In genomic region chr19:46617566-46618079, GRCh38 we compare ENCODE assay signal across 19 cellular contexts. TPM values are rescaled to one million over a fixed set of nuclear protein-coding genes. Genes with fewer than 3 reads are reported as not detected.
DNase-seq lines count a peak whose midpoint lies in the region; ATAC-seq and TF ChIP-seq lines count a peak whose summit lies in the region.
"Had no signal": no experiment of that assay in that cellular context is flagged by ENCODE, and none has a peak within 500 bp of the region (broad histone marks: within the 10 kb centered on the region; RNA-seq: fewer than 3 reads in every experiment).

No MANE protein-coding gene starts in this region.

- H3K36me3 Mint-ChIP-seq in CD4-positive, alpha-beta T cell (ENCODE audit: low read depth), result no peaks in the 10 kb centered on the region
- H3K36me3 Mint-ChIP-seq in activated T-helper 1 cell treated with anti-CD3 and anti-CD28 coated beads, Interleukin-12 subunit alpha, Interleukin-12 subunit beta, Interleukin-2, Interleukin-4 antibody, amounts not matched to agents 30 ng/mL and 10 ng/mL and 1 ng/mL, durations not matched to agents 14 hours and 24 hours and 36 hours (ENCODE audit: low read depth), result peaks cover 40% of the 10 kb centered on the region
- H3K36me3 Mint-ChIP-seq: activated CD8-positive, alpha-beta memory T cell treated with anti-CD3 and anti-CD28 coated beads, Interleukin-2, amount 10 ng/mL, durations not matched to agents 7 days and 5 days had no signal

- H3K4me1 Mint-ChIP-seq in CD4-positive, alpha-beta T cell (ENCODE audit: low read depth), result peaks cover 67% of the 10 kb centered on the region
- H3K4me1 Mint-ChIP-seq in activated T-helper 1 cell treated with anti-CD3 and anti-CD28 coated beads, Interleukin-12 subunit alpha, Interleukin-12 subunit beta, Interleukin-2, Interleukin-4 antibody, amounts not matched to agents 30 ng/mL and 10 ng/mL and 1 ng/mL, durations not matched to agents 14 hours and 24 hours and 36 hours (ENCODE audit: low read depth), result peaks cover 73% of the 10 kb centered on the region

- 85% methylated on average over 12 of the region's 12 CpGs for WGBS in prostate gland

- peak; percentile 33 for ATAC-seq in CD4-positive, alpha-beta T cell (ENCODE audit: poor library complexity)
- ATAC-seq in HG03280 (IDR thresholded peaks at IDR 0.05; ENCODE audit: unreplicated experiment) (no peak), GM19452 (IDR thresholded peaks at IDR 0.05; ENCODE audit: unreplicated experiment) (no peak)
- ATAC-seq: activated CD8-positive, alpha-beta memory T cell treated with anti-CD3 and anti-CD28 coated beads, Interleukin-2, amount 10 ng/mL, durations not matched to agents 7 days and 5 days had no signal

- H3K4me3 ChIP-seq in muscle layer of duodenum (ENCODE audit: low read depth in 1 of 2, low read length in 2 of 2), result no peak overlapping the region
- no peak overlapping the region for H3K4me3 ChIP-seq in prostate gland
- H3K4me3 ChIP-seq: left ventricle myocardium inferior, ovary, skin epidermis, tibial nerve had no signal

- DNase-seq in DMS53 (lab: John Stamatoyannopoulos, UW) (peak; percentile 22), DMS53 treated with DMSO at 0.1 percent for 48 hours (lab: John Stamatoyannopoulos, UW; ENCODE audit: unreplicated experiment) (no peak), prostate gland (ENCODE audit: low spot score) (no peak)
- peak in 1 of 10 experiments; percentile 25 for DNase-seq in CD4-positive, alpha-beta T cell
- DNase-seq in activated T-helper 1 cell treated with anti-CD3 and anti-CD28 coated beads, Interleukin-12 subunit alpha, Interleukin-12 subunit beta, Interleukin-2, Interleukin-4 antibody, amounts not matched to agents 30 ng/mL and 10 ng/mL and 1 ng/mL, durations not matched to agents 14 hours and 24 hours and 36 hours (ENCODE audit: low spot score), result no peak
- DNase-seq: brain microvascular endothelial cell, DMS79, NCI-H1436 treated with DMSO at 0.1 percent for 48 hours had no signal

- H3K36me3 ChIP-seq in muscle layer of duodenum (ENCODE audit: control insufficient read depth in 1 of 2, insufficient read depth in 2 of 2, low read length in 2 of 2) (no peaks in the 10 kb centered on the region), prostate gland (no peaks in the 10 kb centered on the region)
- H3K36me3 ChIP-seq: brain microvascular endothelial cell, left ventricle myocardium inferior, ovary, tibial nerve had no signal

- H3K4me3 Mint-ChIP-seq in CD4-positive, alpha-beta T cell, result peak overlapping the region; percentile 25
- H3K4me3 Mint-ChIP-seq in activated T-helper 1 cell treated with anti-CD3 and anti-CD28 coated beads, Interleukin-12 subunit alpha, Interleukin-12 subunit beta, Interleukin-2, Interleukin-4 antibody, amounts not matched to agents 30 ng/mL and 10 ng/mL and 1 ng/mL, durations not matched to agents 14 hours and 24 hours and 36 hours, result peak overlapping the region; percentile 68
- H3K4me3 Mint-ChIP-seq: activated CD8-positive, alpha-beta memory T cell treated with anti-CD3 and anti-CD28 coated beads, Interleukin-2, amount 10 ng/mL, durations not matched to agents 7 days and 5 days had no signal

- intact Hi-C loops in CD4-positive, alpha-beta T cell (cut with DNase I, micrococcal nuclease), result loop anchor here in 1 of 2 experiments (1.0 to 10.0 kb wide), 2 partner anchors 42 to 1747 kb away; partner anchors contain the start of genes SYNGR4 and TMEM143
- intact Hi-C loops in activated T-helper 1 cell treated with anti-CD3 and anti-CD28 coated beads, Interleukin-12 subunit alpha, Interleukin-12 subunit beta, Interleukin-2, Interleukin-4 antibody, amounts not matched to agents 30 ng/mL and 10 ng/mL and 1 ng/mL, durations not matched to agents 14 hours and 24 hours and 36 hours (cut with micrococcal nuclease), result loop anchor here (2.0 kb wide), 2 partner anchors 15 to 97 kb away; no protein-coding TSS in a partner anchor
- intact Hi-C loops in prostate gland (cut with DNase I), result no loop called here

- TF ChIP-seq CTCF in CD4-positive, alpha-beta T cell (IDR thresholded peaks at IDR 0.05), result no peak
- no peak for TF ChIP-seq CTCF in prostate gland (IDR thresholded peaks at IDR 0.05)

- TF ChIP-seq POLR2A in prostate gland (IDR thresholded peaks at IDR 0.05), result no peak

- H3K27ac ChIP-seq in CD4-positive, alpha-beta T cell (ENCODE audit: low read depth, low read length), result peak overlapping the region; percentile 61
- H3K27ac ChIP-seq in muscle layer of duodenum (ENCODE audit: low read length) (peak overlapping the region; percentile 16), prostate gland (no peak overlapping the region)
- H3K27ac ChIP-seq: 22Rv1, brain microvascular endothelial cell, ovary, RWPE1 had no signal

- H3K27me3 Mint-ChIP-seq in CD4-positive, alpha-beta T cell, result no peaks in the 10 kb centered on the region
- no peaks in the 10 kb centered on the region for H3K27me3 Mint-ChIP-seq in activated T-helper 1 cell treated with anti-CD3 and anti-CD28 coated beads, Interleukin-12 subunit alpha, Interleukin-12 subunit beta, Interleukin-2, Interleukin-4 antibody, amounts not matched to agents 30 ng/mL and 10 ng/mL and 1 ng/mL, durations not matched to agents 14 hours and 24 hours and 36 hours (ENCODE audit: insufficient read depth)
- H3K27me3 Mint-ChIP-seq: activated CD8-positive, alpha-beta memory T cell treated with anti-CD3 and anti-CD28 coated beads, Interleukin-2, amount 10 ng/mL, durations not matched to agents 7 days and 5 days had no signal

- POLR2A ChIA-PET in CD4-positive, alpha-beta T cell (lab: Charles Lee), result interaction anchor here (1.2 to 4.3 kb wide), 4 partner anchors 15 to 44 kb away, joined by 3 to 32 read pairs (median 8); partner anchors contain the start of genes CALM3 and DACT3

- peaks cover 6 to 43% of the 10 kb centered on the region in 2 donors for H3K4me1 ChIP-seq in muscle layer of duodenum (ENCODE audit: control insufficient read depth in 1 of 2, insufficient read depth in 2 of 2, low read length in 2 of 2)
- H3K4me1 ChIP-seq in prostate gland (replicated peaks), result no peaks in the 10 kb centered on the region

- H3K27ac Mint-ChIP-seq in CD4-positive, alpha-beta T cell, result peak overlapping the region; percentile 93
- peak overlapping the region; percentile 99 for H3K27ac Mint-ChIP-seq in activated T-helper 1 cell treated with anti-CD3 and anti-CD28 coated beads, Interleukin-12 subunit alpha, Interleukin-12 subunit beta, Interleukin-2, Interleukin-4 antibody, amounts not matched to agents 30 ng/mL and 10 ng/mL and 1 ng/mL, durations not matched to agents 14 hours and 24 hours and 36 hours

- CTCF ChIA-PET in CD4-positive, alpha-beta T cell (lab: Charles Lee), result interaction anchor here (0.6 to 1.5 kb wide), 3 partner anchors 41 to 44 kb away, joined by 3 to 13 read pairs (median 5); partner anchors contain the start of gene DACT3

- H3K9me3 ChIP-seq in CD4-positive, alpha-beta T cell (ENCODE audit: control insufficient read depth, low read length), result no peaks in the 10 kb centered on the region
- H3K9me3 ChIP-seq in muscle layer of duodenum (ENCODE audit: control insufficient read depth in 1 of 2, low read length in 2 of 2) (no peaks in the 10 kb centered on the region), prostate gland (no peaks in the 10 kb centered on the region)
- H3K9me3 ChIP-seq: left ventricle myocardium inferior, ovary, tibial nerve had no signal

- H3K27me3 ChIP-seq in CD4-positive, alpha-beta T cell (ENCODE audit: control insufficient read depth, insufficient read depth, low read length), result no peaks in the 10 kb centered on the region
- H3K27me3 ChIP-seq in muscle layer of duodenum (ENCODE audit: low read depth, low read length) (no peaks in the 10 kb centered on the region), prostate gland (replicated peaks; ENCODE audit: insufficient read depth) (no peaks in the 10 kb centered on the region)
- H3K27me3 ChIP-seq: brain microvascular endothelial cell, ovary, tibial nerve had no signal

- H3K9me3 Mint-ChIP-seq in CD4-positive, alpha-beta T cell, result no peaks in the 10 kb centered on the region
- no peaks in the 10 kb centered on the region for H3K9me3 Mint-ChIP-seq in activated T-helper 1 cell treated with anti-CD3 and anti-CD28 coated beads, Interleukin-12 subunit alpha, Interleukin-12 subunit beta, Interleukin-2, Interleukin-4 antibody, amounts not matched to agents 30 ng/mL and 10 ng/mL and 1 ng/mL, durations not matched to agents 14 hours and 24 hours and 36 hours

RNA-seq across cellular contexts. Expression of gene PTGIR, which starts 7.3 kb away (rescaled TPM):
- total RNA-seq in CD4-positive, alpha-beta T cell, result under 1 TPM; 0.87 to 0.96 TPM
- total RNA-seq in activated T-helper 1 cell treated with anti-CD3 and anti-CD28 coated beads, Interleukin-12 subunit alpha, Interleukin-12 subunit beta, Interleukin-2, Interleukin-4 antibody, amounts not matched to agents 30 ng/mL and 10 ng/mL and 1 ng/mL, durations not matched to agents 14 hours and 24 hours and 36 hours, result 217 and 218 TPM in 2 replicates
- total RNA-seq in prostate gland, result 1 to 10 TPM in 1 of 2 donors, not detected in 1; 2.2 TPM
- total RNA-seq: dermis microvascular lymphatic vessel endothelial cell had no signal

RNA-seq across cellular contexts. Expression of gene CALM3, which starts 16.5 kb away (rescaled TPM):
- total RNA-seq in CD4-positive, alpha-beta T cell, result 100 to 1,000 TPM; 169 to 173 TPM
- total RNA-seq in activated T-helper 1 cell treated with anti-CD3 and anti-CD28 coated beads, Interleukin-12 subunit alpha, Interleukin-12 subunit beta, Interleukin-2, Interleukin-4 antibody, amounts not matched to agents 30 ng/mL and 10 ng/mL and 1 ng/mL, durations not matched to agents 14 hours and 24 hours and 36 hours, result 568 and 578 TPM in 2 replicates
- 100 to 1,000 TPM; 166 to 171 TPM for total RNA-seq in prostate gland

RNA-seq across cellular contexts. Expression of gene GNG8, which starts 18.4 kb away (rescaled TPM):
- total RNA-seq in CD4-positive, alpha-beta T cell, result not detected
- total RNA-seq in activated T-helper 1 cell treated with anti-CD3 and anti-CD28 coated beads, Interleukin-12 subunit alpha, Interleukin-12 subunit beta, Interleukin-2, Interleukin-4 antibody, amounts not matched to agents 30 ng/mL and 10 ng/mL and 1 ng/mL, durations not matched to agents 14 hours and 24 hours and 36 hours, result 17.8 and 18.6 TPM in 2 replicates
- not detected for total RNA-seq in prostate gland
- total RNA-seq: dermis microvascular lymphatic vessel endothelial cell, left ventricle myocardium inferior, ovary, tibial nerve had no signal

RNA-seq across cellular contexts. Expression of gene DACT3, which starts 43.4 kb away (rescaled TPM):
- under 1 TPM; 0.11 TPM for total RNA-seq in CD4-positive, alpha-beta T cell
- total RNA-seq in activated T-helper 1 cell treated with anti-CD3 and anti-CD28 coated beads, Interleukin-12 subunit alpha, Interleukin-12 subunit beta, Interleukin-2, Interleukin-4 antibody, amounts not matched to agents 30 ng/mL and 10 ng/mL and 1 ng/mL, durations not matched to agents 14 hours and 24 hours and 36 hours, result 4.3 and 5.7 TPM in 2 replicates
- total RNA-seq in prostate gland, result 10 to 100 TPM in 1 of 2 donors, 1 to 10 TPM in 1; 8.6 to 28.1 TPM

Comparison
In these comparisons a context has a peak if more than half of its experiments do, and no peak if none do; other contexts are left out.
1. H3K27ac ChIP-seq: peak in CD4-positive, alpha-beta T cell (single experiment) and muscle layer of duodenum (single experiment); none in prostate gland (0 of 2).
2. RNA of gene PTGIR, which starts 7.3 kb away (total RNA-seq): 217 to 218 TPM in activated T-helper 1 cell treated with anti-CD3 and anti-CD28 coated beads, Interleukin-12 subunit alpha, Interleukin-12 subunit beta, Interleukin-2, Interleukin-4 antibody, amounts not matched to agents 30 ng/mL and 10 ng/mL and 1 ng/mL, durations not matched to agents 14 hours and 24 hours and 36 hours; 2.2 TPM in prostate gland and 0.87 to 0.96 TPM in CD4-positive, alpha-beta T cell; every median in the first group is over 10 times any median in the second.